20 cellular contexts compared by ENCODE assay signal in genomic region chr1:111625263-111625662, GRCh38. TPM values are rescaled to one million over a fixed set of nuclear protein-coding genes. Genes with fewer than 3 reads are reported as not detected.
DNase-seq lines count a peak whose midpoint lies in the region; ATAC-seq, FAIRE-seq and TF ChIP-seq lines count a peak whose summit lies in the region.
"Had no signal": no experiment of that assay in that cellular context is flagged by ENCODE, and none has a peak within 500 bp of the region (broad histone marks: within the 10 kb centered on the region; RNA-seq: fewer than 3 reads in every experiment).

No MANE protein-coding gene starts in this region.

- no peak overlapping the region for H3K14ac ChIP-seq in mesenchymal stem cell (ENCODE audit: low read length in 2 of 2)

- intact Hi-C loops in left ventricle myocardium superior (cut with micrococcal nuclease): no loop called here

- no peaks in the 10 kb centered on the region for H3K36me3 ChIP-seq in mesenchymal stem cell (ENCODE audit: control insufficient read depth in 1 of 2, insufficient read depth in 2 of 2, low read depth in 1 of 2, low read length in 2 of 2)
- H3K36me3 ChIP-seq: upper lobe of right lung had no signal

- no peak overlapping the region for H2BK15ac ChIP-seq in mesenchymal stem cell (ENCODE audit: low read depth, poor library complexity, severe bottlenecking)

- H3K9me3 ChIP-seq in mesenchymal stem cell (ENCODE audit: control insufficient read depth, low read length): no peaks in the 10 kb centered on the region
- H3K9me3 ChIP-seq: upper lobe of right lung had no signal

- H2AK5ac ChIP-seq in mesenchymal stem cell (ENCODE audit: low read length, severe bottlenecking): no peak overlapping the region

- H3K9me3 Mint-ChIP-seq in T-helper 2 cell treated with Interferon-gamma antibody and Interleukin-4, amounts not matched to agents 5 μg/mL and 100 μg/mL, for 36 hours: no peaks in the 10 kb centered on the region
- H3K9me3 Mint-ChIP-seq in activated CD8-positive, alpha-beta T cell treated with anti-CD3 and anti-CD28 coated beads, Interleukin-2, amount 10 ng/mL, durations not matched to agents 7 days and 5 days (ENCODE audit: insufficient read depth): no peaks in the 10 kb centered on the region

- no peaks in the 10 kb centered on the region for H3K27me3 Mint-ChIP-seq in T-helper 2 cell treated with Interferon-gamma antibody and Interleukin-4, amounts not matched to agents 5 μg/mL and 100 μg/mL, for 36 hours (ENCODE audit: low read depth)
- no peaks in the 10 kb centered on the region for H3K27me3 Mint-ChIP-seq in activated CD8-positive, alpha-beta T cell treated with anti-CD3 and anti-CD28 coated beads, Interleukin-2, amount 10 ng/mL, durations not matched to agents 7 days and 5 days (ENCODE audit: low read depth)

- POLR2A ChIA-PET in activated CD8-positive, alpha-beta T cell treated with anti-CD3 and anti-CD28 coated beads, Interleukin-2, amount 10 ng/mL, durations not matched to agents 7 days and 5 days (lab: Charles Lee): interaction anchor here (0.8 to 12.5 kb wide), 4 partner anchors 11 to 130 kb away, joined by 3 to 250 read pairs (median 4); partner anchors contain the start of gene DDX20

- no peak overlapping the region for H3K27ac ChIP-seq in mesenchymal stem cell (ENCODE audit: low read length, poor library complexity, severe bottlenecking)
- H3K27ac ChIP-seq: hepatocyte, RWPE1, upper lobe of right lung had no signal

- H3K4ac ChIP-seq in mesenchymal stem cell (ENCODE audit: low read depth in 1 of 2, low read length in 2 of 2): no peak overlapping the region

- H3K18ac ChIP-seq in mesenchymal stem cell (ENCODE audit: low read depth in 1 of 2, low read length in 2 of 2): no peak overlapping the region

- H3K79me1 ChIP-seq in mesenchymal stem cell (replicated peaks; ENCODE audit: low read length, poor library complexity, severe bottlenecking): peaks cover 3% of the 10 kb centered on the region

- H4K91ac ChIP-seq in mesenchymal stem cell (ENCODE audit: low read length): no peak overlapping the region

- no peak for TF ChIP-seq POLR2A in H54 (IDR thresholded peaks at IDR 0.05; ENCODE audit: low read depth, low read length)

- H2BK120ac ChIP-seq in mesenchymal stem cell (ENCODE audit: low read depth, low read length): no peak overlapping the region

- CTCF ChIA-PET in activated CD8-positive, alpha-beta T cell treated with anti-CD3 and anti-CD28 coated beads, Interleukin-2, amount 10 ng/mL, durations not matched to agents 7 days and 5 days (lab: Charles Lee): interaction anchor here (1.0 to 3.2 kb wide), 5 partner anchors 25 to 118 kb away, joined by 3 to 15 read pairs (median 6); no protein-coding TSS in a partner anchor

- no CpG with 5 or more reads among the region's 1 CpG for WGBS in mesenchymal stem cell

- no peak overlapping the region for H3K23ac ChIP-seq in mesenchymal stem cell (ENCODE audit: low read length in 2 of 2)

- H3K36me3 Mint-ChIP-seq in T-helper 2 cell treated with Interferon-gamma antibody and Interleukin-4, amounts not matched to agents 5 μg/mL and 100 μg/mL, for 36 hours (ENCODE audit: low read depth): peaks cover 42% of the 10 kb centered on the region
- H3K36me3 Mint-ChIP-seq in activated CD8-positive, alpha-beta T cell treated with anti-CD3 and anti-CD28 coated beads, Interleukin-2, amount 10 ng/mL, durations not matched to agents 7 days and 5 days (ENCODE audit: low read depth): peaks cover 53% of the 10 kb centered on the region

- no peak overlapping the region for H3K4me2 ChIP-seq in mesenchymal stem cell (ENCODE audit: low read length, poor library complexity, severe bottlenecking)
- H3K4me2 ChIP-seq: hepatocyte had no signal

- peak overlapping the region; percentile 56 for H3K4me3 Mint-ChIP-seq in T-helper 2 cell treated with Interferon-gamma antibody and Interleukin-4, amounts not matched to agents 5 μg/mL and 100 μg/mL, for 36 hours
- peak overlapping the region; percentile 40 for H3K4me3 Mint-ChIP-seq in activated CD8-positive, alpha-beta T cell treated with anti-CD3 and anti-CD28 coated beads, Interleukin-2, amount 10 ng/mL, durations not matched to agents 7 days and 5 days

- peak; percentile 72 for FAIRE-seq in H54 (lab: Jason Lieb, UNC)
- FAIRE-seq: bronchial epithelial cell had no signal

- no peak for ATAC-seq in activated CD8-positive, alpha-beta T cell treated with anti-CD3 and anti-CD28 coated beads, Interleukin-2, amount 10 ng/mL, durations not matched to agents 7 days and 5 days
- no peak for ATAC-seq in left ventricle myocardium superior
- ATAC-seq: upper lobe of right lung had no signal

- no peak for DNase-seq in T-helper 2 cell treated with Interferon-gamma antibody and Interleukin-4, amounts not matched to agents 5 μg/mL and 100 μg/mL, for 36 hours (ENCODE audit: low spot score)
- DNase-seq in T-helper 2 cell (no peak), H54 (ENCODE audit: insufficient read length, low spot score) (no peak), mesenchymal stem cell (no peak), NCI-H1436 treated with DMSO at 0.1 percent for 48 hours (lab: John Stamatoyannopoulos, UW) (no peak), left ventricle myocardium superior (no peak), RPMI8226 (no peak)
- no peak for DNase-seq in activated CD8-positive, alpha-beta T cell treated with anti-CD3 and anti-CD28 coated beads, Interleukin-2, amount 10 ng/mL, durations not matched to agents 7 days and 5 days
- DNase-seq: 8988T; activated CD4-positive, CD25-positive, alpha-beta regulatory T cell treated with anti-CD3 and anti-CD28 coated beads, Interleukin-2, amount 50 U/mL, for 72 hours; activated effector memory CD4-positive, alpha-beta T cell treated with anti-CD3 and anti-CD28 coated beads, Interleukin-2, amount 50 U/mL, for 16 hours; GDM1; kidney glomerular epithelial cell; NCI-H2107; NCI-H69; stimulated activated CD4-positive, alpha-beta T cell treated with anti-CD3 and anti-CD28 coated beads, Interleukin-4, amount 100 ng/mL, for 24 hours; upper lobe of right lung had no signal

- no peak overlapping the region for H2AFZ ChIP-seq in mesenchymal stem cell (ENCODE audit: low read depth, low read length)
- H2AFZ ChIP-seq: hepatocyte had no signal

- no peak overlapping the region for H3K4me3 ChIP-seq in mesenchymal stem cell (ENCODE audit: insufficient read depth in 1 of 2, low read depth in 1 of 2, low read length in 2 of 2)
- H3K4me3 ChIP-seq: hepatocyte, upper lobe of right lung had no signal

- no peak overlapping the region for H2BK12ac ChIP-seq in mesenchymal stem cell (ENCODE audit: low read length in 2 of 2)

- H3K4me1 Mint-ChIP-seq in T-helper 2 cell treated with Interferon-gamma antibody and Interleukin-4, amounts not matched to agents 5 μg/mL and 100 μg/mL, for 36 hours (ENCODE audit: low read depth): peaks cover 74% of the 10 kb centered on the region
- peaks cover 77% of the 10 kb centered on the region for H3K4me1 Mint-ChIP-seq in activated CD8-positive, alpha-beta T cell treated with anti-CD3 and anti-CD28 coated beads, Interleukin-2, amount 10 ng/mL, durations not matched to agents 7 days and 5 days (ENCODE audit: low read depth)

- no peak overlapping the region for H2BK5ac ChIP-seq in mesenchymal stem cell (ENCODE audit: low read depth, low read length, poor library complexity, severe bottlenecking)

- H3K27me3 ChIP-seq in mesenchymal stem cell (ENCODE audit: control insufficient read depth in 1 of 2, insufficient read depth in 1 of 2, low read length in 2 of 2): no peaks in the 10 kb centered on the region
- H3K27me3 ChIP-seq: hepatocyte, upper lobe of right lung had no signal

- H4K8ac ChIP-seq in mesenchymal stem cell (ENCODE audit: low read length): no peak overlapping the region

- no peaks in the 10 kb centered on the region for H3K4me1 ChIP-seq in mesenchymal stem cell (ENCODE audit: control insufficient read depth, insufficient read depth, low read depth, low read length)

- peak overlapping the region; percentile 29 for H3K27ac Mint-ChIP-seq in T-helper 2 cell treated with Interferon-gamma antibody and Interleukin-4, amounts not matched to agents 5 μg/mL and 100 μg/mL, for 36 hours
- H3K27ac Mint-ChIP-seq in activated CD8-positive, alpha-beta T cell treated with anti-CD3 and anti-CD28 coated beads, Interleukin-2, amount 10 ng/mL, durations not matched to agents 7 days and 5 days: peak overlapping the region; percentile 80

- peak overlapping the region; percentile 17 for H3K9ac ChIP-seq in mesenchymal stem cell (ENCODE audit: low read length)

RNA-seq across cellular contexts. Expression of gene RAP1A, which starts 5.7 kb away (rescaled TPM):
- 100 to 1,000 TPM; 132 to 133 TPM for total RNA-seq in activated CD8-positive, alpha-beta T cell treated with anti-CD3 and anti-CD28 coated beads, Interleukin-2, amount 10 ng/mL, durations not matched to agents 7 days and 5 days
- polyA plus RNA-seq in mesenchymal stem cell (2013, experiment 1 of 2): 84.9 TPM
- polyA plus RNA-seq in mesenchymal stem cell (2013, experiment 2 of 2): 88.5 TPM
- total RNA-seq in left ventricle myocardium superior: 102 TPM
